ENCODE assay signal across 1 cellular context in the genomic region with DNA sequence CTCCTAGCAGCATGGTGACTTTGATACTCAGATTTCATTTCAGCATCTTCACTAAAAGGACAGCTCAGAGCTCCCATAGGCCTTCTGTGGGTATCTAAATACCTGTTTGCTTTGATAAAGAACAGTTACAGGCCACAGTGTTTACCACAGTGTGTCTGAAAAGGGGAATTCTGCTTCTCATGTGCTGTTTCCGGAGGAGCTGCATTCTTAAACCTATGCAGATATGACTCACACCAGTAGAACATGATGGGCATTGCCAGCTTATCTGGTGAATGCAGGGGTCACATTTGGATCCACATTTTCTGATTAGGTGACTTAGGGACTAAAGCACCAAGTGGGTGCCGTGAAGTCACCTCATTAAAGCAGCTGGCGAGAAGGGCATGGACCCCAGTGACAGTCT.
A peak's percentile ranks its signal among the peaks of the same experiment; 100 is the strongest.
TF ChIP-seq lines count a peak whose summit lies in the region.

No MANE protein-coding gene starts in this region.

TF ChIP-seq in GM12878, 131 proteins besides CTCF, POLR2A, EP300 and RAD21 (continued from another document):
- TF ChIP-seq E4F1 (IDR thresholded peaks at IDR 0.05; ENCODE audit: borderline replicate concordance, partially characterized antibody) (no peak), RBBP5 (conservative IDR thresholded peaks at IDR 0.05) (no peak), HCFC1 (IDR thresholded peaks at IDR 0.05; ENCODE audit: low read length) (no peak), JUNB (IDR thresholded peaks at IDR 0.05) (peak; percentile 78), NR2F1 (conservative IDR thresholded peaks at IDR 0.05) (peak; percentile 29; the same call in 1 of the 2 replicates), POU2F2 (IDR thresholded peaks at IDR 0.05; ENCODE audit: borderline replicate concordance, low read depth, low read length) (no peak), IKZF2 (IDR thresholded peaks at IDR 0.05) (peak; percentile 68 to 72), RFX5 (IDR thresholded peaks at IDR 0.05; ENCODE audit: low read depth, low read length) (no peak), KAT2A (conservative IDR thresholded peaks at IDR 0.05; ENCODE audit: control insufficient read depth, low read depth, low read length) (no peak), NKRF (conservative IDR thresholded peaks at IDR 0.05) (no peak), BACH1 (IDR thresholded peaks at IDR 0.05; ENCODE audit: borderline replicate concordance) (peak; percentile 19; the same call in 1 of the 2 replicates), MYC (IDR thresholded peaks at IDR 0.05; ENCODE audit: insufficient read depth, insufficient read length, insufficient replicate concordance, low read length, severe bottlenecking) (no peak), STAT1 (conservative IDR thresholded peaks at IDR 0.05) (no peak), SREBF2 (IDR thresholded peaks at IDR 0.05; ENCODE audit: low read length) (no peak), CEBPB (IDR thresholded peaks at IDR 0.05; ENCODE audit: borderline replicate concordance in 1 of 2, low read depth in 2 of 2, low read length in 2 of 2) (no peak), STAT3 (IDR thresholded peaks at IDR 0.05; ENCODE audit: low read depth, low read length) (no peak), RB1 (IDR thresholded peaks at IDR 0.05; ENCODE audit: borderline replicate concordance) (no peak), ZNF274 (IDR thresholded peaks at IDR 0.05; ENCODE audit: insufficient read depth, insufficient read length) (no peak), SKIL (IDR thresholded peaks at IDR 0.05; ENCODE audit: low read depth, poor library complexity, severe bottlenecking) (peak; percentile 14), ZBED1 (IDR thresholded peaks at IDR 0.05; ENCODE audit: borderline replicate concordance) (peak; percentile 29; the same call in 1 of the 2 replicates), GABPA (IDR thresholded peaks at IDR 0.05; ENCODE audit: low read depth) (no peak), SREBF1 (IDR thresholded peaks at IDR 0.05; ENCODE audit: low read length) (no peak), ZNF217 (IDR thresholded peaks at IDR 0.05) (0 out of 2 replicates have a peak, but pooled peaks have one; percentile 22), PML (IDR thresholded peaks at IDR 0.05; ENCODE audit: low read length) (no peak)
- TF ChIP-seq, protein P1, sequence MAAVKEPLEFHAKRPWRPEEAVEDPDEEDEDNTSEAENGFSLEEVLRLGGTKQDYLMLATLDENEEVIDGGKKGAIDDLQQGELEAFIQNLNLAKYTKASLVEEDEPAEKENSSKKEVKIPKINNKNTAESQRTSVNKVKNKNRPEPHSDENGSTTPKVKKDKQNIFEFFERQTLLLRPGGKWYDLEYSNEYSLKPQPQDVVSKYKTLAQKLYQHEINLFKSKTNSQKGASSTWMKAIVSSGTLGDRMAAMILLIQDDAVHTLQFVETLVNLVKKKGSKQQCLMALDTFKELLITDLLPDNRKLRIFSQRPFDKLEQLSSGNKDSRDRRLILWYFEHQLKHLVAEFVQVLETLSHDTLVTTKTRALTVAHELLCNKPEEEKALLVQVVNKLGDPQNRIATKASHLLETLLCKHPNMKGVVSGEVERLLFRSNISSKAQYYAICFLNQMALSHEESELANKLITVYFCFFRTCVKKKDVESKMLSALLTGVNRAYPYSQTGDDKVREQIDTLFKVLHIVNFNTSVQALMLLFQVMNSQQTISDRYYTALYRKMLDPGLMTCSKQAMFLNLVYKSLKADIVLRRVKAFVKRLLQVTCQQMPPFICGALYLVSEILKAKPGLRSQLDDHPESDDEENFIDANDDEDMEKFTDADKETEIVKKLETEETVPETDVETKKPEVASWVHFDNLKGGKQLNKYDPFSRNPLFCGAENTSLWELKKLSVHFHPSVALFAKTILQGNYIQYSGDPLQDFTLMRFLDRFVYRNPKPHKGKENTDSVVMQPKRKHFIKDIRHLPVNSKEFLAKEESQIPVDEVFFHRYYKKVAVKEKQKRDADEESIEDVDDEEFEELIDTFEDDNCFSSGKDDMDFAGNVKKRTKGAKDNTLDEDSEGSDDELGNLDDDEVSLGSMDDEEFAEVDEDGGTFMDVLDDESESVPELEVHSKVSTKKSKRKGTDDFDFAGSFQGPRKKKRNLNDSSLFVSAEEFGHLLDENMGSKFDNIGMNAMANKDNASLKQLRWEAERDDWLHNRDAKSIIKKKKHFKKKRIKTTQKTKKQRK (IDR thresholded peaks at IDR 0.05; ENCODE audit: low read depth, low read length), result no peak
- TF ChIP-seq, protein P2, sequence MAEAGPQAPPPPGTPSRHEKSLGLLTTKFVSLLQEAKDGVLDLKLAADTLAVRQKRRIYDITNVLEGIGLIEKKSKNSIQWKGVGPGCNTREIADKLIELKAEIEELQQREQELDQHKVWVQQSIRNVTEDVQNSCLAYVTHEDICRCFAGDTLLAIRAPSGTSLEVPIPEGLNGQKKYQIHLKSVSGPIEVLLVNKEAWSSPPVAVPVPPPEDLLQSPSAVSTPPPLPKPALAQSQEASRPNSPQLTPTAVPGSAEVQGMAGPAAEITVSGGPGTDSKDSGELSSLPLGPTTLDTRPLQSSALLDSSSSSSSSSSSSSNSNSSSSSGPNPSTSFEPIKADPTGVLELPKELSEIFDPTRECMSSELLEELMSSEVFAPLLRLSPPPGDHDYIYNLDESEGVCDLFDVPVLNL (IDR thresholded peaks at IDR 0.05; ENCODE audit: low read depth, low read length), result no peak
- TF ChIP-seq, protein P3, sequence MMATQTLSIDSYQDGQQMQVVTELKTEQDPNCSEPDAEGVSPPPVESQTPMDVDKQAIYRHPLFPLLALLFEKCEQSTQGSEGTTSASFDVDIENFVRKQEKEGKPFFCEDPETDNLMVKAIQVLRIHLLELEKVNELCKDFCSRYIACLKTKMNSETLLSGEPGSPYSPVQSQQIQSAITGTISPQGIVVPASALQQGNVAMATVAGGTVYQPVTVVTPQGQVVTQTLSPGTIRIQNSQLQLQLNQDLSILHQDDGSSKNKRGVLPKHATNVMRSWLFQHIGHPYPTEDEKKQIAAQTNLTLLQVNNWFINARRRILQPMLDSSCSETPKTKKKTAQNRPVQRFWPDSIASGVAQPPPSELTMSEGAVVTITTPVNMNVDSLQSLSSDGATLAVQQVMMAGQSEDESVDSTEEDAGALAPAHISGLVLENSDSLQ (IDR thresholded peaks at IDR 0.05), result peak; percentile 78
- TF ChIP-seq, protein P4, sequence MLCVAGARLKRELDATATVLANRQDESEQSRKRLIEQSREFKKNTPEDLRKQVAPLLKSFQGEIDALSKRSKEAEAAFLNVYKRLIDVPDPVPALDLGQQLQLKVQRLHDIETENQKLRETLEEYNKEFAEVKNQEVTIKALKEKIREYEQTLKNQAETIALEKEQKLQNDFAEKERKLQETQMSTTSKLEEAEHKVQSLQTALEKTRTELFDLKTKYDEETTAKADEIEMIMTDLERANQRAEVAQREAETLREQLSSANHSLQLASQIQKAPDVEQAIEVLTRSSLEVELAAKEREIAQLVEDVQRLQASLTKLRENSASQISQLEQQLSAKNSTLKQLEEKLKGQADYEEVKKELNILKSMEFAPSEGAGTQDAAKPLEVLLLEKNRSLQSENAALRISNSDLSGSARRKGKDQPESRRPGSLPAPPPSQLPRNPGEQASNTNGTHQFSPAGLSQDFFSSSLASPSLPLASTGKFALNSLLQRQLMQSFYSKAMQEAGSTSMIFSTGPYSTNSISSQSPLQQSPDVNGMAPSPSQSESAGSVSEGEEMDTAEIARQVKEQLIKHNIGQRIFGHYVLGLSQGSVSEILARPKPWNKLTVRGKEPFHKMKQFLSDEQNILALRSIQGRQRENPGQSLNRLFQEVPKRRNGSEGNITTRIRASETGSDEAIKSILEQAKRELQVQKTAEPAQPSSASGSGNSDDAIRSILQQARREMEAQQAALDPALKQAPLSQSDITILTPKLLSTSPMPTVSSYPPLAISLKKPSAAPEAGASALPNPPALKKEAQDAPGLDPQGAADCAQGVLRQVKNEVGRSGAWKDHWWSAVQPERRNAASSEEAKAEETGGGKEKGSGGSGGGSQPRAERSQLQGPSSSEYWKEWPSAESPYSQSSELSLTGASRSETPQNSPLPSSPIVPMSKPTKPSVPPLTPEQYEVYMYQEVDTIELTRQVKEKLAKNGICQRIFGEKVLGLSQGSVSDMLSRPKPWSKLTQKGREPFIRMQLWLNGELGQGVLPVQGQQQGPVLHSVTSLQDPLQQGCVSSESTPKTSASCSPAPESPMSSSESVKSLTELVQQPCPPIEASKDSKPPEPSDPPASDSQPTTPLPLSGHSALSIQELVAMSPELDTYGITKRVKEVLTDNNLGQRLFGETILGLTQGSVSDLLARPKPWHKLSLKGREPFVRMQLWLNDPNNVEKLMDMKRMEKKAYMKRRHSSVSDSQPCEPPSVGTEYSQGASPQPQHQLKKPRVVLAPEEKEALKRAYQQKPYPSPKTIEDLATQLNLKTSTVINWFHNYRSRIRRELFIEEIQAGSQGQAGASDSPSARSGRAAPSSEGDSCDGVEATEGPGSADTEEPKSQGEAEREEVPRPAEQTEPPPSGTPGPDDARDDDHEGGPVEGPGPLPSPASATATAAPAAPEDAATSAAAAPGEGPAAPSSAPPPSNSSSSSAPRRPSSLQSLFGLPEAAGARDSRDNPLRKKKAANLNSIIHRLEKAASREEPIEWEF (IDR thresholded peaks at IDR 0.05; ENCODE audit: insufficient replicate concordance, low read depth, low read length), result peak; percentile 51
- TF ChIP-seq, protein P5, sequence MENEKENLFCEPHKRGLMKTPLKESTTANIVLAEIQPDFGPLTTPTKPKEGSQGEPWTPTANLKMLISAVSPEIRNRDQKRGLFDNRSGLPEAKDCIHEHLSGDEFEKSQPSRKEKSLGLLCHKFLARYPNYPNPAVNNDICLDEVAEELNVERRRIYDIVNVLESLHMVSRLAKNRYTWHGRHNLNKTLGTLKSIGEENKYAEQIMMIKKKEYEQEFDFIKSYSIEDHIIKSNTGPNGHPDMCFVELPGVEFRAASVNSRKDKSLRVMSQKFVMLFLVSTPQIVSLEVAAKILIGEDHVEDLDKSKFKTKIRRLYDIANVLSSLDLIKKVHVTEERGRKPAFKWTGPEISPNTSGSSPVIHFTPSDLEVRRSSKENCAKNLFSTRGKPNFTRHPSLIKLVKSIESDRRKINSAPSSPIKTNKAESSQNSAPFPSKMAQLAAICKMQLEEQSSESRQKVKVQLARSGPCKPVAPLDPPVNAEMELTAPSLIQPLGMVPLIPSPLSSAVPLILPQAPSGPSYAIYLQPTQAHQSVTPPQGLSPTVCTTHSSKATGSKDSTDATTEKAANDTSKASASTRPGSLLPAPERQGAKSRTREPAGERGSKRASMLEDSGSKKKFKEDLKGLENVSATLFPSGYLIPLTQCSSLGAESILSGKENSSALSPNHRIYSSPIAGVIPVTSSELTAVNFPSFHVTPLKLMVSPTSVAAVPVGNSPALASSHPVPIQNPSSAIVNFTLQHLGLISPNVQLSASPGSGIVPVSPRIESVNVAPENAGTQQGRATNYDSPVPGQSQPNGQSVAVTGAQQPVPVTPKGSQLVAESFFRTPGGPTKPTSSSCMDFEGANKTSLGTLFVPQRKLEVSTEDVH (IDR thresholded peaks at IDR 0.05; ENCODE audit: low read depth, partially characterized antibody), result no peak
- TF ChIP-seq, protein P6, sequence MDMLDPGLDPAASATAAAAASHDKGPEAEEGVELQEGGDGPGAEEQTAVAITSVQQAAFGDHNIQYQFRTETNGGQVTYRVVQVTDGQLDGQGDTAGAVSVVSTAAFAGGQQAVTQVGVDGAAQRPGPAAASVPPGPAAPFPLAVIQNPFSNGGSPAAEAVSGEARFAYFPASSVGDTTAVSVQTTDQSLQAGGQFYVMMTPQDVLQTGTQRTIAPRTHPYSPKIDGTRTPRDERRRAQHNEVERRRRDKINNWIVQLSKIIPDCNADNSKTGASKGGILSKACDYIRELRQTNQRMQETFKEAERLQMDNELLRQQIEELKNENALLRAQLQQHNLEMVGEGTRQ (IDR thresholded peaks at IDR 0.05; ENCODE audit: borderline replicate concordance, low read depth, low read length), result no peak
